Comparison of ENCODE assay signal across 20 cellular contexts in genomic region chr1:17648457-17649145, GRCh38.
DNase-seq lines count a peak whose midpoint lies in the region; ATAC-seq, FAIRE-seq and TF ChIP-seq lines count a peak whose summit lies in the region.
"Had no signal": no experiment of that assay in that cellular context is flagged by ENCODE, and none has a peak within 500 bp of the region (broad histone marks: within the 10 kb centered on the region; RNA-seq: fewer than 3 reads in every experiment).

No MANE protein-coding gene starts in this region.

- peak; percentile 19 for DNase-seq in mammary epithelial cell
- DNase-seq in MCF 10A (ENCODE audit: unreplicated experiment), result no peak
- DNase-seq in dermis blood vessel endothelial cell, result peak; percentile 10
- DNase-seq in myocyte (ENCODE audit: low read depth), result peak; percentile 96
- DNase-seq in urothelium cell line (ENCODE audit: low spot score), result peak; percentile 69
- DNase-seq in activated CD4-positive, alpha-beta T cell treated with anti-CD3 and anti-CD28 coated beads, Interleukin-2, amount 10 ng/mL, durations not matched to agents 7 days and 5 days, result no peak
- no peak for DNase-seq in activated CD4-positive, alpha-beta T cell treated with anti-CD3 and anti-CD28 coated beads, Interleukin-2, amount 10 ng/mL, durations not matched to agents 24 days and 14 days
- DNase-seq: activated CD4-positive, CD25-positive, alpha-beta regulatory T cell treated with anti-CD3 and anti-CD28 coated beads, Interleukin-2, amount 50 U/mL, for 72 hours; activated CD8-positive, alpha-beta memory T cell treated with anti-CD3 and anti-CD28 coated beads, Interleukin-2, amount 50 U/mL, for 4 hours; activated naive CD4-positive, alpha-beta T cell; effector memory CD8-positive, alpha-beta T cell; lower lobe of right lung; naive thymus-derived CD4-positive, alpha-beta T cell; NCI-H1417; Right ventricle myocardium superior; stimulated activated naive CD4-positive, alpha-beta T cell treated with Interleukin-2 at 50 U/mL for 16 hours; T-helper 2 cell had no signal

- no TSS peak for BruUV-seq in mammary epithelial cell (replicated peaks; lab: Mats Ljungman, UMichigan)
- no TSS peak for BruUV-seq in MCF 10A (replicated peaks; lab: Mats Ljungman, UMichigan)

- dilution Hi-C loops in mammary epithelial cell (cut with HindIII; ENCODE audit: low sequenced_read_pairs), result no loop called here

- in situ Hi-C loops in mammary epithelial cell (cut with MboI; ENCODE audit: low sequenced_read_pairs in 2 of 2), result loop anchor here (10.0 kb wide), 2 partner anchors 926 to 936 kb away; no protein-coding TSS in a partner anchor

- no peak overlapping the region for H3K4me3 ChIP-seq in mammary epithelial cell (replicated peaks in 1 of 3; ENCODE audit: insufficient read depth in 1 of 3, low read depth in 2 of 3, low read length in 3 of 3)
- H3K4me3 ChIP-seq: breast epithelium, lower lobe of right lung had no signal

- no peak for FAIRE-seq in urothelium cell line (lab: Jason Lieb, UNC)
- FAIRE-seq: H1 had no signal

- no peaks in the 10 kb centered on the region for H3K27me3 Mint-ChIP-seq in MCF 10A (ENCODE audit: insufficient read depth, unreplicated experiment)
- no peaks in the 10 kb centered on the region for H3K27me3 Mint-ChIP-seq in activated CD4-positive, alpha-beta T cell treated with anti-CD3 and anti-CD28 coated beads, Interleukin-2, amount 10 ng/mL, durations not matched to agents 7 days and 5 days
- H3K27me3 Mint-ChIP-seq in activated CD4-positive, alpha-beta T cell treated with anti-CD3 and anti-CD28 coated beads, Interleukin-2, amount 10 ng/mL, durations not matched to agents 24 days and 14 days, result no peaks in the 10 kb centered on the region
- H3K27me3 Mint-ChIP-seq: naive thymus-derived CD4-positive, alpha-beta T cell had no signal

- no peak overlapping the region for H3K4me2 ChIP-seq in mammary epithelial cell (ENCODE audit: insufficient read depth, low read depth, low read length)

- H3K27ac Mint-ChIP-seq in MCF 10A (ENCODE audit: low read depth, unreplicated experiment), result no peak overlapping the region
- no peak overlapping the region for H3K27ac Mint-ChIP-seq in activated CD4-positive, alpha-beta T cell treated with anti-CD3 and anti-CD28 coated beads, Interleukin-2, amount 10 ng/mL, durations not matched to agents 7 days and 5 days
- no peak overlapping the region for H3K27ac Mint-ChIP-seq in activated CD4-positive, alpha-beta T cell treated with anti-CD3 and anti-CD28 coated beads, Interleukin-2, amount 10 ng/mL, durations not matched to agents 24 days and 14 days
- H3K27ac Mint-ChIP-seq: effector memory CD8-positive, alpha-beta T cell; naive thymus-derived CD4-positive, alpha-beta T cell had no signal

- H3K9ac ChIP-seq in mammary epithelial cell (ENCODE audit: insufficient read depth, low read length), result no peak overlapping the region

- no peaks in the 10 kb centered on the region for H3K27me3 ChIP-seq in mammary epithelial cell (ENCODE audit: insufficient read depth, low read length)
- H3K27me3 ChIP-seq: breast epithelium had no signal

- H3K9me3 Mint-ChIP-seq in MCF 10A (ENCODE audit: unreplicated experiment), result no peaks in the 10 kb centered on the region
- H3K9me3 Mint-ChIP-seq in activated CD4-positive, alpha-beta T cell treated with anti-CD3 and anti-CD28 coated beads, Interleukin-2, amount 10 ng/mL, durations not matched to agents 7 days and 5 days, result no peaks in the 10 kb centered on the region
- H3K9me3 Mint-ChIP-seq in activated CD4-positive, alpha-beta T cell treated with anti-CD3 and anti-CD28 coated beads, Interleukin-2, amount 10 ng/mL, durations not matched to agents 24 days and 14 days, result no peaks in the 10 kb centered on the region
- H3K9me3 Mint-ChIP-seq: effector memory CD8-positive, alpha-beta T cell; naive thymus-derived CD4-positive, alpha-beta T cell had no signal

- no peak overlapping the region for H3K27ac ChIP-seq in mammary epithelial cell (ENCODE audit: insufficient read depth, low read depth, low read length)
- H3K27ac ChIP-seq: lower lobe of right lung had no signal

- CTCF ChIA-PET in mammary epithelial cell (lab: Charles Lee; ENCODE audit: low non-redundant PET), result no interaction called here
- CTCF ChIA-PET in MCF 10A (lab: Yijun Ruan, JAX), result interaction anchor here (0.5 to 4.7 kb wide), 4 partner anchors 13 to 586 kb away, joined by 3 to 25 read pairs (median 4); no protein-coding TSS in a partner anchor
- CTCF ChIA-PET in activated CD4-positive, alpha-beta T cell treated with anti-CD3 and anti-CD28 coated beads, Interleukin-2, amount 10 ng/mL, durations not matched to agents 7 days and 5 days (lab: Charles Lee), result interaction anchor here (1.0 kb wide), 1 partner anchor 13 kb away, joined by 3 read pairs; no protein-coding TSS in a partner anchor

- no peaks in the 10 kb centered on the region for H3K36me3 ChIP-seq in mammary epithelial cell (ENCODE audit: insufficient read depth, low read length)
- H3K36me3 ChIP-seq: breast epithelium had no signal

- no peaks in the 10 kb centered on the region for H3K79me2 ChIP-seq in mammary epithelial cell (ENCODE audit: insufficient read depth, low read length)

- no peaks in the 10 kb centered on the region for H3K9me3 ChIP-seq in mammary epithelial cell (replicated peaks; ENCODE audit: insufficient read depth, low read length)
- H3K9me3 ChIP-seq: breast epithelium, lower lobe of right lung had no signal

- no peaks in the 10 kb centered on the region for H4K20me1 ChIP-seq in mammary epithelial cell (ENCODE audit: insufficient read depth, low read length)

- intact Hi-C loops in mammary epithelial cell (cut with micrococcal nuclease) (no loop called here), MCF 10A (cut with micrococcal nuclease) (no loop called here)
- intact Hi-C loops in activated CD4-positive, alpha-beta T cell treated with anti-CD3 and anti-CD28 coated beads, Interleukin-2, amount 10 ng/mL, durations not matched to agents 24 days and 14 days (cut with micrococcal nuclease), result no loop called here

- no peak overlapping the region for H2AFZ ChIP-seq in mammary epithelial cell (ENCODE audit: low read depth, low read length)

- no peaks in the 10 kb centered on the region for H3K4me1 Mint-ChIP-seq in MCF 10A (ENCODE audit: insufficient read depth, unreplicated experiment)
- no peaks in the 10 kb centered on the region for H3K4me1 Mint-ChIP-seq in activated CD4-positive, alpha-beta T cell treated with anti-CD3 and anti-CD28 coated beads, Interleukin-2, amount 10 ng/mL, durations not matched to agents 7 days and 5 days
- H3K4me1 Mint-ChIP-seq in activated CD4-positive, alpha-beta T cell treated with anti-CD3 and anti-CD28 coated beads, Interleukin-2, amount 10 ng/mL, durations not matched to agents 24 days and 14 days, result no peaks in the 10 kb centered on the region
- H3K4me1 Mint-ChIP-seq: naive thymus-derived CD4-positive, alpha-beta T cell had no signal

- TF ChIP-seq CTCF in mammary epithelial cell (conservative IDR thresholded peaks at IDR 0.05 in 1 of 2, IDR thresholded peaks at IDR 0.05 in 1 of 2; ENCODE audit: extremely low read depth in 1 of 2, insufficient read depth in 1 of 2, low read depth in 1 of 2, low read length in 2 of 2) (no peak), MCF 10A (IDR thresholded peaks at IDR 0.05; ENCODE audit: unreplicated experiment) (no peak)

- no peak for ATAC-seq in HG03432 (IDR thresholded peaks at IDR 0.05; ENCODE audit: unreplicated experiment)
- ATAC-seq: effector memory CD8-positive, alpha-beta T cell; lower lobe of right lung; naive thymus-derived CD4-positive, alpha-beta T cell had no signal

- peaks cover 9% of the 10 kb centered on the region for H3K36me3 Mint-ChIP-seq in MCF 10A (ENCODE audit: insufficient read depth, unreplicated experiment)
- H3K36me3 Mint-ChIP-seq in activated CD4-positive, alpha-beta T cell treated with anti-CD3 and anti-CD28 coated beads, Interleukin-2, amount 10 ng/mL, durations not matched to agents 7 days and 5 days (ENCODE audit: low read depth), result no peaks in the 10 kb centered on the region
- H3K36me3 Mint-ChIP-seq in activated CD4-positive, alpha-beta T cell treated with anti-CD3 and anti-CD28 coated beads, Interleukin-2, amount 10 ng/mL, durations not matched to agents 24 days and 14 days (ENCODE audit: low read depth), result no peaks in the 10 kb centered on the region
- H3K36me3 Mint-ChIP-seq: naive thymus-derived CD4-positive, alpha-beta T cell had no signal

- POLR2A ChIA-PET in MCF 10A (lab: Yijun Ruan, JAX), result no interaction called here
- POLR2A ChIA-PET in activated CD4-positive, alpha-beta T cell treated with anti-CD3 and anti-CD28 coated beads, Interleukin-2, amount 10 ng/mL, durations not matched to agents 7 days and 5 days (lab: Charles Lee), result no interaction called here

- no peaks in the 10 kb centered on the region for H3K4me1 ChIP-seq in mammary epithelial cell (ENCODE audit: insufficient read depth, low read length)
- H3K4me1 ChIP-seq: breast epithelium, lower lobe of right lung had no signal

- 55% methylated on average over 16 of the region's 20 CpGs for WGBS in mammary epithelial cell (ENCODE audit: low coverage, missing lambda C conversion rate)

- no peak overlapping the region for H3K4me3 Mint-ChIP-seq in MCF 10A (ENCODE audit: unreplicated experiment)
- H3K4me3 Mint-ChIP-seq in activated CD4-positive, alpha-beta T cell treated with anti-CD3 and anti-CD28 coated beads, Interleukin-2, amount 10 ng/mL, durations not matched to agents 7 days and 5 days, result no peak overlapping the region
- no peak overlapping the region for H3K4me3 Mint-ChIP-seq in activated CD4-positive, alpha-beta T cell treated with anti-CD3 and anti-CD28 coated beads, Interleukin-2, amount 10 ng/mL, durations not matched to agents 24 days and 14 days
- H3K4me3 Mint-ChIP-seq: effector memory CD8-positive, alpha-beta T cell; naive thymus-derived CD4-positive, alpha-beta T cell had no signal

Comparison
In these comparisons a context has a peak if more than half of its experiments do, and no peak if none do; other contexts are left out.
1. DNase-seq: peak in mammary epithelial cell (single experiment), dermis blood vessel endothelial cell (single experiment), myocyte (single experiment) and urothelium cell line (single experiment); none in MCF 10A (single experiment), activated CD4-positive, alpha-beta T cell treated with anti-CD3 and anti-CD28 coated beads, Interleukin-2, amount 10 ng/mL, durations not matched to agents 7 days and 5 days (single experiment) and activated CD4-positive, alpha-beta T cell treated with anti-CD3 and anti-CD28 coated beads, Interleukin-2, amount 10 ng/mL, durations not matched to agents 24 days and 14 days (single experiment).